Comparison of ENCODE assay signal across 16 cellular contexts in genomic region chr6:157158456-157158855, GRCh38.
DNase-seq lines count a peak whose midpoint lies in the region; ATAC-seq, FAIRE-seq and TF ChIP-seq lines count a peak whose summit lies in the region.
"Had no signal": no experiment of that assay in that cellular context is flagged by ENCODE, and none has a peak within 500 bp of the region (broad histone marks: within the 10 kb centered on the region; RNA-seq: fewer than 3 reads in every experiment).

No MANE protein-coding gene starts in this region.

- peak in 1 of 2 donors; percentile 58 for DNase-seq in cardiac muscle cell (ENCODE audit: low read depth in 1 of 2, low spot score in 1 of 2)
- DNase-seq in heart right ventricle, result no peak
- DNase-seq in K562 (ENCODE audit: extremely low read depth in 1 of 4, low spot score in 3 of 4), result no peak
- DNase-seq in endothelial cell (ENCODE audit: low spot score), result no peak
- no peak for DNase-seq in transverse colon
- DNase-seq in SIG-M5 treated with dmso at 0.1 percent for 504 hours (lab: John Stamatoyannopoulos, UW; ENCODE audit: unreplicated experiment), result no peak
- DNase-seq: Caco-2; CD8-positive, alpha-beta memory T cell; GF-D8; GOT3 had no signal

- TF ChIP-seq EP300 in K562 (IDR thresholded peaks at IDR 0.05; ENCODE audit: low read length) (no peak), transverse colon (IDR thresholded peaks at IDR 0.05; ENCODE audit: low read depth) (no peak)

- peaks cover 35% of the 10 kb centered on the region for H3K4me1 Mint-ChIP-seq in endothelial cell (ENCODE audit: unreplicated experiment)
- H3K4me1 Mint-ChIP-seq: CD14-positive monocyte had no signal

- H3K4me3 ChIP-seq in cardiac muscle cell (no peak overlapping the region), heart right ventricle (no peak overlapping the region), K562 (no peak overlapping the region), transverse colon (no peak overlapping the region)
- H3K4me3 ChIP-seq: HAP-1 had no signal

- H4K20me1 ChIP-seq in K562 (replicated peaks; ENCODE audit: control insufficient read depth, insufficient read depth, low read length), result 0 out of 2 replicates have a peak, but pooled peaks cover 5% of the 10 kb centered on the region

- H3K4me2 ChIP-seq in K562 (ENCODE audit: insufficient read depth, low read length), result no peak overlapping the region

- peaks cover 27% of the 10 kb centered on the region for H3K36me3 Mint-ChIP-seq in endothelial cell (ENCODE audit: low read depth, unreplicated experiment)

- H3K9me3 ChIP-seq in cardiac muscle cell (ENCODE audit: low read depth), result no peaks in the 10 kb centered on the region
- H3K9me3 ChIP-seq in heart right ventricle, result no peaks in the 10 kb centered on the region
- no peaks in the 10 kb centered on the region for H3K9me3 ChIP-seq in K562 (replicated peaks; ENCODE audit: control insufficient read depth, insufficient read depth, low read depth, low read length)
- no peaks in the 10 kb centered on the region for H3K9me3 ChIP-seq in transverse colon
- H3K9me3 ChIP-seq: Caco-2, HAP-1 had no signal

- BruUV-seq in K562 (replicated peaks; lab: Mats Ljungman, UMichigan), result no TSS peak

- TF ChIP-seq POLR2A in K562 (conservative IDR thresholded peaks at IDR 0.05), result no peak
- TF ChIP-seq POLR2A in transverse colon (IDR thresholded peaks at IDR 0.05), result no peak

- H3K4me1 ChIP-seq in cardiac muscle cell (ENCODE audit: low read depth), result peaks cover 31% of the 10 kb centered on the region
- peaks cover 0 to 22% (median 4%) of the 10 kb centered on the region in 9 donors for H3K4me1 ChIP-seq in heart right ventricle
- 0 out of 5 replicates have a peak, but pooled peaks cover 0 to 3% of the 10 kb centered on the region in 2 experiments for H3K4me1 ChIP-seq in K562 (replicated peaks in 1 of 2; ENCODE audit: control insufficient read depth in 2 of 2, insufficient read depth in 2 of 2, low read length in 2 of 2)
- no peaks in the 10 kb centered on the region for H3K4me1 ChIP-seq in transverse colon
- H3K4me1 ChIP-seq: Caco-2 had no signal

- no peak for TF ChIP-seq CTCF in cardiac muscle cell (IDR thresholded peaks at IDR 0.05; ENCODE audit: low read depth, low read length)
- TF ChIP-seq CTCF in heart right ventricle (IDR thresholded peaks at IDR 0.05), result no peak
- no peak for TF ChIP-seq CTCF in K562 (IDR thresholded peaks at IDR 0.05 in 2 of 3, conservative IDR thresholded peaks at IDR 0.05 in 1 of 3; ENCODE audit: insufficient read depth in 2 of 3, low read depth in 1 of 3, low read length in 3 of 3)
- TF ChIP-seq CTCF in endothelial cell (IDR thresholded peaks at IDR 0.05; ENCODE audit: unreplicated experiment), result no peak
- TF ChIP-seq CTCF in transverse colon (IDR thresholded peaks at IDR 0.05), result no peak

- no peak for FAIRE-seq in K562 (lab: Jason Lieb, UNC)

- H3K36me3 ChIP-seq in cardiac muscle cell, result no peaks in the 10 kb centered on the region
- peaks cover 0 to 51% (median 0%) of the 10 kb centered on the region in 9 donors for H3K36me3 ChIP-seq in heart right ventricle
- H3K36me3 ChIP-seq in K562 (ENCODE audit: control insufficient read depth, insufficient read depth, low read length), result no peaks in the 10 kb centered on the region
- no peaks in the 10 kb centered on the region for H3K36me3 ChIP-seq in transverse colon
- H3K36me3 ChIP-seq: HAP-1 had no signal

- no peaks in the 10 kb centered on the region for H3K9me3 Mint-ChIP-seq in endothelial cell (ENCODE audit: unreplicated experiment)
- H3K9me3 Mint-ChIP-seq: CD14-positive monocyte; CD8-positive, alpha-beta memory T cell had no signal

- TF ChIP-seq RAD21 in K562 (CRISPR knock-in tag; conservative IDR thresholded peaks at IDR 0.05 in 1 of 2, IDR thresholded peaks at IDR 0.05 in 1 of 2), result no peak

- peaks cover 3% of the 10 kb centered on the region for H3K27me3 Mint-ChIP-seq in endothelial cell (ENCODE audit: unreplicated experiment)
- H3K27me3 Mint-ChIP-seq: CD8-positive, alpha-beta memory T cell had no signal

- no peak overlapping the region for H3K4me3 Mint-ChIP-seq in endothelial cell (ENCODE audit: unreplicated experiment)
- H3K4me3 Mint-ChIP-seq: CD14-positive monocyte; CD8-positive, alpha-beta memory T cell had no signal

- H3K27ac Mint-ChIP-seq in endothelial cell (ENCODE audit: unreplicated experiment), result peak overlapping the region; percentile 20

- intact Hi-C loops in heart right ventricle (cut with DNase I), result loop anchor here in 1 of 10 donors (10.0 kb wide), 1 partner anchor 124 kb away; no protein-coding TSS in a partner anchor
- intact Hi-C loops in K562 (cut with micrococcal nuclease), result loop anchor here (10.0 kb wide), 1 partner anchor 124 kb away; no protein-coding TSS in a partner anchor
- intact Hi-C loops in transverse colon (cut with DNase I; ENCODE audit: low total_unique reads), result no loop called here

- ATAC-seq in heart right ventricle, result no peak
- ATAC-seq in K562, result peak; percentile 24; the same call in 1 of the 3 replicates
- ATAC-seq in HG02884 (IDR thresholded peaks at IDR 0.05; ENCODE audit: unreplicated experiment), result no peak
- no peak for ATAC-seq in HG03571 (IDR thresholded peaks at IDR 0.05; ENCODE audit: unreplicated experiment)

- H3K27ac ChIP-seq in cardiac muscle cell (peak overlapping the region; percentile 31), heart right ventricle (no peak overlapping the region), K562 (ENCODE audit: extremely low read depth, low read depth, low read length) (no peak overlapping the region), transverse colon (no peak overlapping the region)
- H3K27ac ChIP-seq: 22Rv1, HL-60 had no signal

- WGBS in heart right ventricle, 2 donors, result 76 to 79% methylated on average over 4 of the region's 4 CpGs
- WGBS in K562 (ENCODE audit: insufficient coverage, low coverage, missing lambda C conversion rate), result 71% methylated on average over 4 of the region's 4 CpGs
- WGBS in transverse colon (ENCODE audit: low coverage in 1 of 2), 2 donors, result 88% methylated on average over 4 of the region's 4 CpGs; no CpG with 5 or more reads in 1 of the 2 donors

- no peak overlapping the region for H2AFZ ChIP-seq in K562 (ENCODE audit: low read depth, low read length)

- peak overlapping the region in 1 of 2 experiments; percentile 53; a peak in 1 of 4 replicates for H3K9ac ChIP-seq in K562 (ENCODE audit: insufficient read depth in 1 of 2, low read depth in 2 of 2, low read length in 2 of 2)

- POLR2A ChIA-PET in K562 (lab: Yijun Ruan, JAX), result interaction anchor here (1.2 kb wide), 1 partner anchor 14 kb away, joined by 6 read pairs; no protein-coding TSS in a partner anchor

- H3K27me3 ChIP-seq in cardiac muscle cell (no peaks in the 10 kb centered on the region), heart right ventricle (no peaks in the 10 kb centered on the region), K562 (ENCODE audit: control insufficient read depth in 2 of 2, insufficient read depth in 2 of 2, low read length in 2 of 2) (no peaks in the 10 kb centered on the region), transverse colon (no peaks in the 10 kb centered on the region)

- no peaks in the 10 kb centered on the region for H3K9me1 ChIP-seq in K562 (ENCODE audit: control insufficient read depth, insufficient read depth, low read length)

- no peaks in the 10 kb centered on the region for H3K79me2 ChIP-seq in K562 (ENCODE audit: control insufficient read depth, insufficient read depth, low read length)

- CTCF ChIA-PET in K562 (lab: Yijun Ruan, JAX; ENCODE audit: low intra/inter-chr PET ratio), result interaction anchor here (0.5 to 0.9 kb wide), 2 partner anchors 22 to 123 kb away, joined by 3 read pairs; no protein-coding TSS in a partner anchor

- in situ Hi-C loops in K562 (cut with MboI), result no loop called here
- in situ Hi-C loops in transverse colon (cut with MboI; ENCODE audit: low pct_ligation_motif_present in 1 of 4, low pct_unique_long_range_greater_than_20kb in 1 of 4, low sequenced_read_pairs in 3 of 4), result no loop called here

TF ChIP-seq in K562, 482 proteins besides CTCF, POLR2A, EP300 and RAD21:
- TF ChIP-seq ZSCAN32 (CRISPR knock-in tag; IDR thresholded peaks at IDR 0.05) (no peak), NFRKB (IDR thresholded peaks at IDR 0.05; ENCODE audit: low read depth) (no peak), LCOR (CRISPR knock-in tag; IDR thresholded peaks at IDR 0.05) (no peak), NR0B1 (IDR thresholded peaks at IDR 0.05; ENCODE audit: partially characterized antibody) (no peak), FOXP1 (CRISPR knock-in tag; IDR thresholded peaks at IDR 0.05) (no peak), ZNF311 (CRISPR knock-in tag; IDR thresholded peaks at IDR 0.05) (no peak), CC2D1A (IDR thresholded peaks at IDR 0.05) (no peak), NFIX (CRISPR knock-in tag; IDR thresholded peaks at IDR 0.05; ENCODE audit: low read depth) (no peak), TEAD4 (IDR thresholded peaks at IDR 0.05; ENCODE audit: low read length) (no peak), TEAD4 (CRISPR knock-in tag; IDR thresholded peaks at IDR 0.05; ENCODE audit: borderline replicate concordance) (no peak)
TF ChIP-seq in K562: peak in this region for 0.
